Comparison of ENCODE assay signal across 6 cellular contexts in genomic region chr11:504994-505344, GRCh38. TPM values are rescaled to one million over a fixed set of nuclear protein-coding genes. Genes with fewer than 3 reads are reported as not detected.
A peak's percentile ranks its signal among the peaks of the same experiment; 100 is the strongest.
DNase-seq lines count a peak whose midpoint lies in the region; ATAC-seq and TF ChIP-seq lines count a peak whose summit lies in the region.

No MANE protein-coding gene starts in this region.

- H3K4me3 ChIP-seq in HFF-Myc (replicated peaks; ENCODE audit: low read depth, low read length): peak overlapping the region; percentile 83
- H3K4me3 ChIP-seq in astrocyte of the spinal cord (ENCODE audit: low read depth, low read length): peak overlapping the region; percentile 44
- H3K4me3 ChIP-seq in trophoblast cell (ENCODE audit: low read depth, low read length): no peak overlapping the region

- 100% methylated on average over 2 of the region's 7 CpGs for WGBS in trophoblast cell (ENCODE audit: extremely low coverage, insufficient coverage, insufficient read length)

- H3K27ac ChIP-seq in trophoblast cell (ENCODE audit: low read depth, low read length): no peak overlapping the region

- H3K4ac ChIP-seq in trophoblast cell (ENCODE audit: low read depth, low read length): peak overlapping the region; percentile 85

- peaks cover 15% of the 10 kb centered on the region for H3K79me1 ChIP-seq in trophoblast cell (ENCODE audit: low read length)

- H2AFZ ChIP-seq in trophoblast cell (ENCODE audit: insufficient read depth, low read length, poor library complexity): no peak overlapping the region

- H3K9me3 ChIP-seq in trophoblast cell (ENCODE audit: insufficient read depth, low read depth, low read length): peaks cover 2% of the 10 kb centered on the region

- H3K79me2 ChIP-seq in trophoblast cell (ENCODE audit: control insufficient read depth, insufficient read depth, low read length, poor library complexity): peaks cover 13% of the 10 kb centered on the region

- DNase-seq in HFF-Myc (ENCODE audit: extremely low read depth, low read depth) (no peak), astrocyte of the spinal cord (ENCODE audit: low read depth, low spot score) (no peak), trophoblast cell (no peak), SK-N-DZ (ENCODE audit: low spot score) (no peak), cortex of kidney (lab: John Stamatoyannopoulos, UW) (no peak)

- no peak overlapping the region for H2BK5ac ChIP-seq in trophoblast cell (ENCODE audit: low read depth, low read length, poor library complexity)

- no peak overlapping the region for H4K12ac ChIP-seq in trophoblast cell (ENCODE audit: low read depth, low read length)

- H3K27me3 ChIP-seq in trophoblast cell (ENCODE audit: insufficient read depth, low read length): no peaks in the 10 kb centered on the region

- H3K36me3 ChIP-seq in trophoblast cell (ENCODE audit: control insufficient read depth in 1 of 2, insufficient read depth in 2 of 2, low read length in 2 of 2): peaks cover 24 to 41% of the 10 kb centered on the region in 2 experiments

- no peak for ATAC-seq in HG02973 (IDR thresholded peaks at IDR 0.05; ENCODE audit: unreplicated experiment)

- no peak overlapping the region for H2BK120ac ChIP-seq in trophoblast cell (ENCODE audit: insufficient read depth, low read length, poor library complexity)

- H3K4me2 ChIP-seq in trophoblast cell (ENCODE audit: low read length): no peak overlapping the region

- no peak overlapping the region for H2AK5ac ChIP-seq in trophoblast cell (ENCODE audit: low read length)

- in situ Hi-C loops in astrocyte of the spinal cord (cut with HindIII; ENCODE audit: low sequenced_read_pairs): no loop called here

- H3K23ac ChIP-seq in trophoblast cell (ENCODE audit: low read length): no peak overlapping the region

- H2BK12ac ChIP-seq in trophoblast cell (ENCODE audit: low read length): no peak overlapping the region

- H3K18ac ChIP-seq in trophoblast cell (ENCODE audit: low read length): no peak overlapping the region

- no peak overlapping the region for H3K9ac ChIP-seq in trophoblast cell (ENCODE audit: low read length)

- no peak overlapping the region for H4K8ac ChIP-seq in trophoblast cell (ENCODE audit: low read depth, low read length)

- no peak for TF ChIP-seq CTCF in HFF-Myc (IDR thresholded peaks at IDR 0.05; ENCODE audit: low read depth, low read length, missing control alignments)
- TF ChIP-seq CTCF in astrocyte of the spinal cord (IDR thresholded peaks at IDR 0.05; ENCODE audit: low read depth, low read length): no peak

- peaks cover 6 to 13% of the 10 kb centered on the region in 2 experiments for H3K4me1 ChIP-seq in trophoblast cell (ENCODE audit: control insufficient read depth in 1 of 2, insufficient read depth in 2 of 2, low read length in 2 of 2)

- H4K91ac ChIP-seq in trophoblast cell (ENCODE audit: low read depth, low read length): no peak overlapping the region

- H3K14ac ChIP-seq in trophoblast cell (ENCODE audit: low read length): no peak overlapping the region

RNA-seq across cellular contexts. Expression of gene RNH1, which starts 2.1 kb away (rescaled TPM):
- 79.1 and 82.8 TPM in 2 replicates for polyA plus RNA-seq in trophoblast cell (2013)
- polyA plus RNA-seq in SK-N-DZ (2014; cell fraction: cytosol; rRNA removed): 83.8 and 94.1 TPM in 2 replicates
- polyA plus RNA-seq in SK-N-DZ (2014; cell fraction: nucleus; rRNA removed): 105 and 120 TPM in 2 replicates

RNA-seq across cellular contexts. Expression of gene HRAS, which starts 30.4 kb away (rescaled TPM):
- 39.2 and 40.8 TPM in 2 replicates for polyA plus RNA-seq in trophoblast cell (2013)
- polyA plus RNA-seq in SK-N-DZ (2014; cell fraction: cytosol; rRNA removed): 53.4 and 62.1 TPM in 2 replicates
- polyA plus RNA-seq in SK-N-DZ (2014; cell fraction: nucleus; rRNA removed): 109 and 113 TPM in 2 replicates

RNA-seq across cellular contexts. Expression of gene LRRC56, which starts 32.4 kb away (rescaled TPM):
- polyA plus RNA-seq in trophoblast cell (2013): 0.22 and 0.40 TPM in 2 replicates
- 0.15 and 0.18 TPM in 2 replicates for polyA plus RNA-seq in SK-N-DZ (2014; cell fraction: cytosol; rRNA removed)
- polyA plus RNA-seq in SK-N-DZ (2014; cell fraction: nucleus; rRNA removed): 0.54 and 0.75 TPM in 2 replicates

RNA-seq across cellular contexts. Expression of gene PTDSS2, which starts 54.9 kb away (rescaled TPM):
- polyA plus RNA-seq in trophoblast cell (2013): 27.0 and 28.6 TPM in 2 replicates
- 30.7 and 43.2 TPM in 2 replicates for polyA plus RNA-seq in SK-N-DZ (2014; cell fraction: cytosol; rRNA removed)
- polyA plus RNA-seq in SK-N-DZ (2014; cell fraction: nucleus; rRNA removed): 199 and 249 TPM in 2 replicates

RNA-seq across cellular contexts. Expression of gene LMNTD2, which starts 55.6 kb away (rescaled TPM):
- polyA plus RNA-seq in trophoblast cell (2013): 2.2 and 2.6 TPM in 2 replicates
- polyA plus RNA-seq in SK-N-DZ (2014; cell fraction: cytosol; rRNA removed): 0.52 and 2.6 TPM in 2 replicates
- polyA plus RNA-seq in SK-N-DZ (2014; cell fraction: nucleus; rRNA removed): 4.3 and 6.4 TPM in 2 replicates
